2 cellular contexts compared by ENCODE assay signal in the genomic region with DNA sequence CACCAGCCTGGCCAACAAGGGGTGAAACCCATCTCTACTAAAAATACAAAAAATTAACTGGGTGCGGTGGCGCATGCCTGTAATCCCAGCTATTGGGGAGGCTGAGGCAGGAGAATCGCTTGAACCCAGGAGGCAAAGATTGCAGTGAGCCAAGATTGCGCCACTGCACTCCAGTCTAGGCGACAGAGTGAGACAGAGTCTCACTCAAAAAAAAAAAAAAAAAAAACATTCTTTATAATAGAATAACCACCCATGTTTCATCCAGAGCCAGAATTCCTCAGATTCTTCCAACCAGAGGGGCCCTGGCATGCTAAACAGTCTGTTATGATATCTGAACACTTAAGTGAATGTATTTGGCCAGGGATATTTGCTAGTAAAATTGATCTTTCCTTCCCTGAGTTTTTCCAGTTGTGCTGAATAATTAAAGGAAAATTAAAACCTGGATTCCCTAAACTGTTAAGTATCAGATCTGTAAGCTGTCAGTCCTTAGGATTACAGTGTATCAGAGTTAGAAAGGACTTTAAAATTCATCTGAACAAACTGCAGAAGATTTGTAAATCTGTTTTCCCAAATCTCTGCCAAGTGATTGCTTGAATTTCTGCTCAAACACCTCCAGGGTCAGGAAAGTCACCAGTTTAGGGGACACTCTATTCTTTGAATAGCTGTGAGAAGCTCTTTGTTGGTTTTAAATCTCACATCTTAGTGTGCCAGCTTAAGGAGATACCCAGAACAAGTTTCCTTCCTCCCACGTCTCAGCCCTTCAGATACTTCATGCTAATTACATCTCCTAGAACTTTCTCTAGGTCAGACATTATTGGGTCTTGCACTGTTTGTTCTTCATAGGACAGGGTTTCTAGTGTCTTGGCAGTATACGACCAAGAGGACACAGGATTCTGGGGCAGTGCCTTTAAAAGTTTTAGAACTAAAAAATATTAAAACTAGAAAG.
TF ChIP-seq lines count a peak whose summit lies in the region.

No MANE protein-coding gene starts in this region.

TF ChIP-seq in K562, 482 proteins besides CTCF, POLR2A, EP300 and RAD21:
- TF ChIP-seq KDM1A (IDR thresholded peaks at IDR 0.05), result peak; percentile 86 to 93
- no peak for TF ChIP-seq MAFG (tag; conservative IDR thresholded peaks at IDR 0.05)

TF ChIP-seq in HepG2, 621 proteins besides CTCF, POLR2A, EP300 and RAD21:
- no peak for TF ChIP-seq ZNF772 (CRISPR knock-in tag; IDR thresholded peaks at IDR 0.05)
- TF ChIP-seq CEBPG (CRISPR knock-in tag; IDR thresholded peaks at IDR 0.05), result 0 out of 2 replicates have a peak, but pooled peaks have one; percentile 23
